ENCODE assay signal across 20 cellular contexts in genomic region chr7:86558680-86559079, GRCh38.
A peak's percentile ranks its signal among the peaks of the same experiment; 100 is the strongest.
DNase-seq lines count a peak whose midpoint lies in the region; ATAC-seq, FAIRE-seq and TF ChIP-seq lines count a peak whose summit lies in the region.
"Had no signal": no experiment of that assay in that cellular context is flagged by ENCODE, and none has a peak within 500 bp of the region (broad histone marks: within the 10 kb centered on the region; RNA-seq: fewer than 3 reads in every experiment).

No MANE protein-coding gene starts in this region.

- H3K9me3 ChIP-seq in endodermal cell (ENCODE audit: control insufficient read depth, low read length) = no peaks in the 10 kb centered on the region

- no peak for ATAC-seq in GM18519 (IDR thresholded peaks at IDR 0.05; ENCODE audit: low FRiP score, unreplicated experiment)

- H3K27me3 Mint-ChIP-seq in endodermal cell (ENCODE audit: insufficient read depth) = no peaks in the 10 kb centered on the region

- H3K9me3 Mint-ChIP-seq in endodermal cell = peaks cover 4% of the 10 kb centered on the region
- H3K9me3 Mint-ChIP-seq: T-helper 1 cell treated with Interleukin-12 subunit alpha and Interleukin-12 subunit beta and Interleukin-4 antibody, amounts not matched to agents 30 μg/mL and 1 μg/mL, for 36 hours had no signal

- H3K27me3 ChIP-seq in bronchial epithelial cell (ENCODE audit: control insufficient read depth, insufficient read depth, low read length) (no peaks in the 10 kb centered on the region), endodermal cell (ENCODE audit: control insufficient read depth, insufficient read depth, low read length, poor library complexity, severe bottlenecking) (no peaks in the 10 kb centered on the region)

- TF ChIP-seq CTCF in bronchial epithelial cell (IDR thresholded peaks at IDR 0.05; ENCODE audit: insufficient read depth, low read length, severe bottlenecking) (no peak), endodermal cell (conservative IDR thresholded peaks at IDR 0.05) (no peak)

- no peak for FAIRE-seq in bronchial epithelial cell (lab: Jason Lieb, UNC)
- FAIRE-seq: D721Med, GM18507, H1 had no signal

- H3K4me3 Mint-ChIP-seq in endodermal cell = no peak overlapping the region
- H3K4me3 Mint-ChIP-seq: T-helper 1 cell treated with Interleukin-12 subunit alpha and Interleukin-12 subunit beta and Interleukin-4 antibody, amounts not matched to agents 30 μg/mL and 1 μg/mL, for 36 hours had no signal

- no peak overlapping the region for H3K9ac ChIP-seq in endodermal cell (ENCODE audit: extremely low read depth, low read length, poor library complexity, severe bottlenecking)

- H3K27ac ChIP-seq in endodermal cell (ENCODE audit: low read depth, low read length) = no peak overlapping the region
- H3K27ac ChIP-seq: C4-2B had no signal

- DNase-seq in COR-L47 (lab: John Stamatoyannopoulos, UW) = peak; percentile 73
- DNase-seq in NCI-H1105 treated with DMSO at 0.1 percent for 48 hours (lab: John Stamatoyannopoulos, UW) = peak; percentile 87
- peak; percentile 64 for DNase-seq in NCI-H748 (lab: John Stamatoyannopoulos, UW; ENCODE audit: unreplicated experiment)
- peak; percentile 8 for DNase-seq in bronchial epithelial cell (ENCODE audit: low read depth)
- DNase-seq in NCI-H1694 treated with DMSO at 0.1 percent for 48 hours (lab: John Stamatoyannopoulos, UW) = no peak
- no peak for DNase-seq in endodermal cell
- DNase-seq: DMS53, GDM1, Kasumi-1, NCI-H2029 treated with DMSO at 0.1 percent for 48 hours, NCI-H446 treated with DMSO at 0.1 percent for 48 hours, NCI-H82, OCI-M1, Right ventricle myocardium superior had no signal

- H3K36me3 Mint-ChIP-seq in endodermal cell (ENCODE audit: low read depth) = no peaks in the 10 kb centered on the region

- H3K27ac Mint-ChIP-seq in endodermal cell = no peak overlapping the region
- H3K27ac Mint-ChIP-seq: T-helper 1 cell treated with Interleukin-12 subunit alpha and Interleukin-12 subunit beta and Interleukin-4 antibody, amounts not matched to agents 30 μg/mL and 1 μg/mL, for 36 hours had no signal

- H3K4me3 ChIP-seq in bronchial epithelial cell (ENCODE audit: low read depth, low read length) (no peak overlapping the region), endodermal cell (ENCODE audit: low read length) (no peak overlapping the region)

- H3K4me1 ChIP-seq in endodermal cell (ENCODE audit: control insufficient read depth, insufficient read depth, low read length) = no peaks in the 10 kb centered on the region

- no peaks in the 10 kb centered on the region for H3K4me1 Mint-ChIP-seq in endodermal cell

- WGBS in endodermal cell (ENCODE audit: insufficient coverage in 1 of 2, insufficient read length in 1 of 2), 2 experiments = 78 to 94% methylated on average over 2 to 3 of the region's 3 CpGs

- H3K36me3 ChIP-seq in bronchial epithelial cell (ENCODE audit: control insufficient read depth, insufficient read depth, low read length) (no peaks in the 10 kb centered on the region), endodermal cell (ENCODE audit: control insufficient read depth, insufficient read depth, low read length) (no peaks in the 10 kb centered on the region)

Comparison
In these comparisons a context has a peak if more than half of its experiments do, and no peak if none do; other contexts are left out.
1. DNase-seq: peak in COR-L47 (single experiment), NCI-H1105 treated with DMSO at 0.1 percent for 48 hours (single experiment), NCI-H748 (single experiment) and bronchial epithelial cell (single experiment); none in NCI-H1694 treated with DMSO at 0.1 percent for 48 hours (single experiment) and endodermal cell (single experiment).